18 cellular contexts compared by ENCODE assay signal in the genomic region with DNA sequence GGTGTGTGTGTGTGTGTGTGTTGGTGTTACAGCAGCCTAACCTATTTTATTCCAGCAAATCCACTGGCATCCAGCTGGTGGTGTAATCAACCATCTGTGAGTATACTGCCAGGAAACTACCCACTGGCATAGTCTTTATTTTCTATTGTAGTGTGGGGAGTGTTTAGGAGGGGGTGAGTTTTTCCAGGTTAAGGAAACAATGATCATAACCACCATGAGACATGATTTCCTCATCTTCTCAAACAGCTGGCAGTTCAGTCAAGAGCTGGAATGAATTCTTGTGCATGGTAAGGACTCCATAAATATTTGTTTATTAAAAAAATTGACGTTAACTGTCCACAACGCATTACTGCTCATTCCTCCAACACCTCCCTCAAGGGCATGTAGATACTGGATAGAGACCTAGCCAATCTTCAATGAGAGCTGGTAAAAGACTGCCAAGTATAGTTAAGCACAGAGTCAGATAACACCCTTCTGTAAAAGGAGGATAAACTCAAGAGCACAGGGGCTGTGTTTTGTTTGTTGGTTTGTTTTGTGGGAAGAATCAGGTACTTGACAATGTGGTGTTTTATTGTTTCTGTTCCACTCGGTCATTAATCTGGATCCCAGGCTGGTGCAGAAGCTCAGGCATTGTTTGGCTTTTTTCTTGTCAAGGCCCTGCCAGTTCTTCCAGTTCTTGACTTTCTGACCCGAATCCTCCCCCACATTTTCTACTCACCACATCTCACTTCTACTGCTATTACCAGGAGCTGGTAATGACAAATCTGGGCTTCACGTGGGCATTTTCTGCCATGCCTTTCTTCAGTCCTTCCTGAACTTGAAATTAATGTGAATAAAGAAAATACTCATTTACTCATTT. TPM values are rescaled to one million over a fixed set of nuclear protein-coding genes. Genes with fewer than 3 reads are reported as not detected.
DNase-seq lines count a peak whose midpoint lies in the region; TF ChIP-seq lines count a peak whose summit lies in the region.
"Had no signal": no experiment of that assay in that cellular context is flagged by ENCODE, and none has a peak within 500 bp of the region (broad histone marks: within the 10 kb centered on the region; RNA-seq: fewer than 3 reads in every experiment).

No MANE protein-coding gene starts in this region.

- TF ChIP-seq CTCF in cardiac fibroblast (IDR thresholded peaks at IDR 0.05; ENCODE audit: low read depth, low read length) = no peak

- peak; percentile 16 for DNase-seq in GF-D8 (lab: John Stamatoyannopoulos, UW)
- DNase-seq in NCI-H2029 treated with DMSO at 0.1 percent for 48 hours (lab: John Stamatoyannopoulos, UW) = peak; percentile 88
- DNase-seq in cardiac fibroblast (ENCODE audit: low read depth in 2 of 2) = peak; percentile 26 to 71
- DNase-seq in lung microvascular endothelial cell (ENCODE audit: low read depth in 2 of 2) = peak; percentile 32 to 90
- DNase-seq in activated CD8-positive, alpha-beta memory T cell treated with anti-CD3 and anti-CD28 coated beads, Interleukin-2, amount 50 U/mL, for 4 hours = no peak
- no peak for DNase-seq in SKM-1 treated with dmso at 0.1 percent for 144 hours (lab: John Stamatoyannopoulos, UW; ENCODE audit: unreplicated experiment)
- DNase-seq in stimulated activated CD8-positive, alpha-beta memory T cell treated with anti-CD3 and anti-CD28 coated beads, Interleukin-4, amount 100 ng/mL, for 48 hours = no peak
- no peak for DNase-seq in inferior parietal cortex (ENCODE audit: extremely low spot score)
- DNase-seq: activated CD4-positive, alpha-beta T cell treated with anti-CD3 and anti-CD28 coated beads, Interleukin-2, amount 50 U/mL, for 48 hours; anterior cingulate cortex; cortex of kidney; foreskin melanocyte; islet precursor cell; naive B cell; NCI-H1105; NCI-H524; T1000 had no signal

- H3K4me3 ChIP-seq in cardiac fibroblast (replicated peaks in 1 of 2; ENCODE audit: low read depth in 2 of 2, low read length in 2 of 2) = no peak overlapping the region
- H3K4me3 ChIP-seq: BLaER1 treated with 17β-estradiol and CSF1 and Interleukin-3, amounts not matched to agents 10 nM and 100 nM had no signal

RNA-seq across cellular contexts. Expression of gene SLC46A3, which starts 31.6 kb away (rescaled TPM):
- total RNA-seq in lung microvascular endothelial cell = 0.99 and 3.5 TPM in 2 replicates

Comparison
In these comparisons a context has a peak if more than half of its experiments do, and no peak if none do; other contexts are left out.
1. DNase-seq: peak in GF-D8 (single experiment), NCI-H2029 treated with DMSO at 0.1 percent for 48 hours (single experiment), cardiac fibroblast (2 of 2) and lung microvascular endothelial cell (2 of 2); none in activated CD8-positive, alpha-beta memory T cell treated with anti-CD3 and anti-CD28 coated beads, Interleukin-2, amount 50 U/mL, for 4 hours (single experiment), SKM-1 treated with dmso at 0.1 percent for 144 hours (single experiment), stimulated activated CD8-positive, alpha-beta memory T cell treated with anti-CD3 and anti-CD28 coated beads, Interleukin-4, amount 100 ng/mL, for 48 hours (single experiment) and inferior parietal cortex (single experiment).